ENCODE assay signal across 20 cellular contexts in the genomic region with DNA sequence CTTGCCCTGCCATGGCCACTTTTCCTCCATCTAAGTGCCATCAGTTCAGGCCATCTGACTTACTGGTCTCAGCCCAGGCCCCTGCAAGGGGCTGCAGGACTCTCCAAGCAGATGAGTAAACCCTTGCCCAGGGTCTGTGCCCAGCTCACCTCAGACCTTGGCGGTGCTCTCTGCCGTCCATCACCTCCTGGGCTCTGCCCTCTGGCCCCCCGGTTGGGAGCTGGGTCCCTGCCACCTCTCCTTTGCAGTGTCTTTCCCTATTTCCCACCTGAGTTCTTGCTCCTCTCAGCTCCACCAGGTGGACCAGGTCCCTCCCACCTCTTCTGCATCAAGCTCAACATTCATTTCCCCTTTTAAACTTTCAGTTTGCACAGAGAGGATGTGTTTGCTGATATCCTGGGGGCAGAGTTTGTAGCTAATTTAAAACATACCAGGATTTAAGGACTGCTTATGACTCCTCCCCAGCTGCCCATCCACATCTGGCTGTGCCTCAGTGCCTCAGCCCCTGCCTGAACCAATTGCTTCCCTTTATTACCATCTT.
DNase-seq lines count a peak whose midpoint lies in the region; ATAC-seq and TF ChIP-seq lines count a peak whose summit lies in the region.
"Had no signal": no experiment of that assay in that cellular context is flagged by ENCODE, and none has a peak within 500 bp of the region (broad histone marks: within the 10 kb centered on the region; RNA-seq: fewer than 3 reads in every experiment).

No MANE protein-coding gene starts in this region.

- no peaks in the 10 kb centered on the region for H3K9me3 ChIP-seq in OCI-LY7 (ENCODE audit: low read length)
- H3K9me3 ChIP-seq in mesenchymal stem cell (ENCODE audit: control insufficient read depth, low read length) = no peaks in the 10 kb centered on the region
- H3K9me3 ChIP-seq: Peyer's patch had no signal

- H2AFZ ChIP-seq in OCI-LY7 (ENCODE audit: low read length) = no peak overlapping the region
- H2AFZ ChIP-seq in mesenchymal stem cell (ENCODE audit: low read depth, low read length) = no peak overlapping the region

- WGBS in mesenchymal stem cell = 76% methylated on average over 3 of the region's 3 CpGs

- H3K4ac ChIP-seq in mesenchymal stem cell (ENCODE audit: low read depth in 1 of 2, low read length in 2 of 2) = no peak overlapping the region

- H2BK12ac ChIP-seq in mesenchymal stem cell (ENCODE audit: low read length in 2 of 2) = no peak overlapping the region

- no peaks in the 10 kb centered on the region for H3K9me2 ChIP-seq in OCI-LY7 (ENCODE audit: insufficient read depth, low read length)

- DNase-seq in cardiac septum (ENCODE audit: low spot score) = peak; percentile 49
- DNase-seq in left cardiac atrium = no peak
- peak; percentile 6 for DNase-seq in OCI-LY7 (ENCODE audit: low spot score)
- no peak for DNase-seq in mesenchymal stem cell
- DNase-seq in epidermal melanocyte (ENCODE audit: insufficient read length, low spot score) = no peak
- DNase-seq in DMS53 (lab: John Stamatoyannopoulos, UW) = no peak
- no peak for DNase-seq in foreskin melanocyte
- DNase-seq: 8988T; CD4-positive, alpha-beta T cell; DMS153; KG1; MV-4-11; NCI-H187; NCI-H2107; NCI-H2227 treated with DMSO at 0.1 percent for 48 hours; NCI-H510A treated with DMSO at 0.1 percent for 48 hours; NCI-H82 had no signal

- no peak for TF ChIP-seq CTCF in OCI-LY7 (conservative IDR thresholded peaks at IDR 0.05; ENCODE audit: low read length)

- H4K91ac ChIP-seq in mesenchymal stem cell (ENCODE audit: low read length) = no peak overlapping the region

- no peak overlapping the region for H2AK5ac ChIP-seq in mesenchymal stem cell (ENCODE audit: low read length, severe bottlenecking)

- intact Hi-C loops in cardiac septum (cut with DNase I) (no loop called here), left cardiac atrium (cut with DNase I) (no loop called here), OCI-LY7 (cut with micrococcal nuclease; ENCODE audit: unreplicated experiment) (no loop called here)

- no peak overlapping the region for H3K27ac ChIP-seq in OCI-LY7 (ENCODE audit: low read depth, low read length, poor library complexity, severe bottlenecking)
- no peak overlapping the region for H3K27ac ChIP-seq in mesenchymal stem cell (ENCODE audit: low read length, poor library complexity, severe bottlenecking)
- H3K27ac ChIP-seq in temporal lobe (ENCODE audit: low read depth, low read length) = peak overlapping the region; percentile 40
- H3K27ac ChIP-seq: Peyer's patch had no signal

- H2BK15ac ChIP-seq in mesenchymal stem cell (ENCODE audit: low read depth, poor library complexity, severe bottlenecking) = peak overlapping the region; percentile 12

- H3K23ac ChIP-seq in mesenchymal stem cell (ENCODE audit: low read length in 2 of 2) = no peak overlapping the region

- peaks cover 26 to 43% of the 10 kb centered on the region in 2 experiments for H3K27me3 ChIP-seq in mesenchymal stem cell (ENCODE audit: control insufficient read depth in 1 of 2, insufficient read depth in 1 of 2, low read length in 2 of 2)
- H3K27me3 ChIP-seq: Peyer's patch had no signal

- H3K4me1 ChIP-seq in OCI-LY7 (ENCODE audit: insufficient read depth, low read length, poor library complexity, severe bottlenecking) (peaks cover 9% of the 10 kb centered on the region), mesenchymal stem cell (ENCODE audit: control insufficient read depth, insufficient read depth, low read depth, low read length) (no peaks in the 10 kb centered on the region)
- H3K4me1 ChIP-seq: Peyer's patch had no signal

- no peak overlapping the region for H2BK120ac ChIP-seq in mesenchymal stem cell (ENCODE audit: low read depth, low read length)

- no peak overlapping the region for H3K4me3 ChIP-seq in OCI-LY7 (ENCODE audit: low read depth, low read length, poor library complexity, severe bottlenecking)
- H3K4me3 ChIP-seq in mesenchymal stem cell (ENCODE audit: insufficient read depth in 1 of 2, low read depth in 1 of 2, low read length in 2 of 2) = no peak overlapping the region
- H3K4me3 ChIP-seq: Peyer's patch had no signal

- H3K36me3 ChIP-seq in OCI-LY7 (ENCODE audit: insufficient read depth, low read length) (no peaks in the 10 kb centered on the region), mesenchymal stem cell (ENCODE audit: control insufficient read depth in 1 of 2, insufficient read depth in 2 of 2, low read depth in 1 of 2, low read length in 2 of 2) (no peaks in the 10 kb centered on the region)
- H3K36me3 ChIP-seq: Peyer's patch had no signal

- H3K18ac ChIP-seq in mesenchymal stem cell (ENCODE audit: low read depth in 1 of 2, low read length in 2 of 2) = no peak overlapping the region

- no peak for ATAC-seq in left cardiac atrium
- ATAC-seq: Right ventricle myocardium inferior had no signal

- H3K14ac ChIP-seq in mesenchymal stem cell (ENCODE audit: low read length in 2 of 2) = peak overlapping the region in 1 of 2 experiments; percentile 19

- CTCF ChIA-PET in OCI-LY7 (lab: Charles Lee; ENCODE audit: unreplicated experiment) = interaction anchor here (0.6 to 0.8 kb wide), 2 partner anchors 12 to 15 kb away, joined by 3 read pairs; no protein-coding TSS in a partner anchor

- no peak overlapping the region for H4K8ac ChIP-seq in mesenchymal stem cell (ENCODE audit: low read length)

- H3K9ac ChIP-seq in mesenchymal stem cell (ENCODE audit: low read length) = no peak overlapping the region

- no peaks in the 10 kb centered on the region for H4K20me1 ChIP-seq in OCI-LY7 (ENCODE audit: insufficient read depth, low read length)

- H2BK5ac ChIP-seq in mesenchymal stem cell (ENCODE audit: low read depth, low read length, poor library complexity, severe bottlenecking) = no peak overlapping the region

- H3K79me2 ChIP-seq in OCI-LY7 (ENCODE audit: insufficient read depth, low read depth, low read length) = no peaks in the 10 kb centered on the region

- POLR2A ChIA-PET in OCI-LY7 (lab: Charles Lee) = interaction anchor here (0.5 to 0.6 kb wide), 3 partner anchors 72 to 116 kb away, joined by 3 read pairs; no protein-coding TSS in a partner anchor

- no peaks in the 10 kb centered on the region for H3K79me1 ChIP-seq in mesenchymal stem cell (replicated peaks; ENCODE audit: low read length, poor library complexity, severe bottlenecking)

- BruUV-seq in OCI-LY7 (replicated peaks; lab: Mats Ljungman, UMichigan) = no TSS peak

- H3K4me2 ChIP-seq in OCI-LY7 (ENCODE audit: low read length) (0 out of 2 replicates have a peak overlapping the region, but pooled peaks have one; percentile 7), mesenchymal stem cell (ENCODE audit: low read length, poor library complexity, severe bottlenecking) (no peak overlapping the region)

Comparison
In these comparisons a context has a peak if more than half of its experiments do, and no peak if none do; other contexts are left out.
1. DNase-seq: peak in cardiac septum (single experiment) and OCI-LY7 (single experiment); none in left cardiac atrium (single experiment), mesenchymal stem cell (single experiment), epidermal melanocyte (single experiment), DMS53 (single experiment) and foreskin melanocyte (single experiment).